Comparison of ENCODE assay signal across 1 cellular context in the genomic region with DNA sequence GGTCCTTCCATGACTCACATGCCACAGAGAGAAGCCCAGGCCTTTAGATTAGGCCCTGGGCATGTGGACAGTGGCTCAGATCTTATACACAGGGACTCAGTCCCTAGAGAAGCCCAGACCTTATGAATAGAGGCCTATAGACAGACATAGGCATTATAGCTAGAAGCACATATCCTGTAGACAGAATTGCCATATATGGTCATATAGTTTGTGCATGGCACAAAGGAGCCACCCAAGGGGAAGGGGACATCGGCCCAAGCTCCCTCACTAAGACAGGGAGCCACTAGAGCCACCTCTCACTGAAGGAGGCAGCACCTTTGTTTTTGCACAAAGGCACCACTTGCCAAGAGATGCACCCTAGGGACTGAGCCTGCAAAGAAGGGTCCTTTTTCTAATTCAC.
A peak's percentile ranks its signal among the peaks of the same experiment; 100 is the strongest.
TF ChIP-seq lines count a peak whose summit lies in the region.

No MANE protein-coding gene starts in this region.

TF ChIP-seq in H1, 55 proteins besides CTCF, POLR2A, EP300 and RAD21:
- TF ChIP-seq POLR2AphosphoS5 (IDR thresholded peaks at IDR 0.05; ENCODE audit: low read depth, low read length) (no peak), SRF (IDR thresholded peaks at IDR 0.05; ENCODE audit: low read depth, low read length) (peak; percentile 83), SAP30 (IDR thresholded peaks at IDR 0.05; ENCODE audit: insufficient read depth, insufficient replicate concordance, low read length) (no peak)
